In genomic region chr14:64539186-64539552, GRCh38 we compare ENCODE assay signal across 6 cellular contexts. TPM values are rescaled to one million over a fixed set of nuclear protein-coding genes. Genes with fewer than 3 reads are reported as not detected.
DNase-seq lines count a peak whose midpoint lies in the region; ATAC-seq and TF ChIP-seq lines count a peak whose summit lies in the region.

No MANE protein-coding gene starts in this region.

- peaks cover 9% of the 10 kb centered on the region for H3K36me3 Mint-ChIP-seq in activated T-helper 1 cell treated with anti-CD3 and anti-CD28 coated beads, Interleukin-12 subunit alpha, Interleukin-12 subunit beta, Interleukin-2, Interleukin-4 antibody, amounts not matched to agents 30 ng/mL and 10 ng/mL and 1 ng/mL, durations not matched to agents 14 hours and 24 hours and 36 hours (ENCODE audit: low read depth)

- H3K27ac Mint-ChIP-seq in activated T-helper 1 cell treated with anti-CD3 and anti-CD28 coated beads, Interleukin-12 subunit alpha, Interleukin-12 subunit beta, Interleukin-2, Interleukin-4 antibody, amounts not matched to agents 30 ng/mL and 10 ng/mL and 1 ng/mL, durations not matched to agents 14 hours and 24 hours and 36 hours: peak overlapping the region; percentile 82

- H3K27me3 Mint-ChIP-seq in activated T-helper 1 cell treated with anti-CD3 and anti-CD28 coated beads, Interleukin-12 subunit alpha, Interleukin-12 subunit beta, Interleukin-2, Interleukin-4 antibody, amounts not matched to agents 30 ng/mL and 10 ng/mL and 1 ng/mL, durations not matched to agents 14 hours and 24 hours and 36 hours (ENCODE audit: insufficient read depth): peaks cover 47% of the 10 kb centered on the region

- H3K9ac ChIP-seq in mucosa of stomach (ENCODE audit: low read length): peak overlapping the region; percentile 75

- DNase-seq in activated T-helper 1 cell treated with anti-CD3 and anti-CD28 coated beads, Interleukin-12 subunit alpha, Interleukin-12 subunit beta, Interleukin-2, Interleukin-4 antibody, amounts not matched to agents 30 ng/mL and 10 ng/mL and 1 ng/mL, durations not matched to agents 14 hours and 24 hours and 36 hours (ENCODE audit: low spot score): no peak
- no peak for DNase-seq in effector CD4-positive, alpha-beta T cell
- DNase-seq in NCI-H524 (lab: John Stamatoyannopoulos, UW): no peak

- no peaks in the 10 kb centered on the region for H3K36me3 ChIP-seq in DOHH2 (ENCODE audit: control insufficient read depth, low read length)
- no peaks in the 10 kb centered on the region for H3K36me3 ChIP-seq in mucosa of stomach (ENCODE audit: control insufficient read depth, insufficient read depth, low read length)

- no peaks in the 10 kb centered on the region for H3K27me3 ChIP-seq in DOHH2 (ENCODE audit: control insufficient read depth, low read length)
- H3K27me3 ChIP-seq in mucosa of stomach (ENCODE audit: control insufficient read depth, insufficient read depth, low read length): peaks cover 18% of the 10 kb centered on the region

- no peak for TF ChIP-seq CTCF in DOHH2 (IDR thresholded peaks at IDR 0.05; ENCODE audit: low read depth, low read length, poor library complexity, severe bottlenecking)

- H3K9me3 ChIP-seq in DOHH2 (ENCODE audit: control insufficient read depth, insufficient read depth, low read length) (peaks cover 13% of the 10 kb centered on the region; the same call in 1 of the 2 replicates), mucosa of stomach (ENCODE audit: control insufficient read depth, low read length) (no peaks in the 10 kb centered on the region)

- H3K27ac ChIP-seq in DOHH2 (ENCODE audit: low read depth, low read length): no peak overlapping the region

- no peaks in the 10 kb centered on the region for H3K9me2 ChIP-seq in DOHH2 (replicated peaks; ENCODE audit: control insufficient read depth, low read length)

- no peaks in the 10 kb centered on the region for H4K20me1 ChIP-seq in DOHH2 (ENCODE audit: control insufficient read depth, insufficient read depth, low read depth, low read length)

- ATAC-seq in HG02798 (IDR thresholded peaks at IDR 0.05; ENCODE audit: poor library complexity, unreplicated experiment): no peak

- H3K4me2 ChIP-seq in DOHH2 (ENCODE audit: low read length): peak overlapping the region; percentile 69

- H3F3A ChIP-seq in DOHH2 (ENCODE audit: control insufficient read depth, insufficient read depth): peaks cover 24% of the 10 kb centered on the region

- intact Hi-C loops in activated T-helper 1 cell treated with anti-CD3 and anti-CD28 coated beads, Interleukin-12 subunit alpha, Interleukin-12 subunit beta, Interleukin-2, Interleukin-4 antibody, amounts not matched to agents 30 ng/mL and 10 ng/mL and 1 ng/mL, durations not matched to agents 14 hours and 24 hours and 36 hours (cut with micrococcal nuclease): no loop called here

- no peaks in the 10 kb centered on the region for H3K79me2 ChIP-seq in DOHH2 (ENCODE audit: control insufficient read depth, low read length)

- peak overlapping the region; percentile 74 for H3K4me3 ChIP-seq in DOHH2 (ENCODE audit: low read length)
- peak overlapping the region; percentile 54 for H3K4me3 ChIP-seq in mucosa of stomach (ENCODE audit: low read length)

- H3K4me1 Mint-ChIP-seq in activated T-helper 1 cell treated with anti-CD3 and anti-CD28 coated beads, Interleukin-12 subunit alpha, Interleukin-12 subunit beta, Interleukin-2, Interleukin-4 antibody, amounts not matched to agents 30 ng/mL and 10 ng/mL and 1 ng/mL, durations not matched to agents 14 hours and 24 hours and 36 hours (ENCODE audit: low read depth): peaks cover 42% of the 10 kb centered on the region

- H3K4me3 Mint-ChIP-seq in activated T-helper 1 cell treated with anti-CD3 and anti-CD28 coated beads, Interleukin-12 subunit alpha, Interleukin-12 subunit beta, Interleukin-2, Interleukin-4 antibody, amounts not matched to agents 30 ng/mL and 10 ng/mL and 1 ng/mL, durations not matched to agents 14 hours and 24 hours and 36 hours: peak overlapping the region; percentile 91

- H3K9me3 Mint-ChIP-seq in activated T-helper 1 cell treated with anti-CD3 and anti-CD28 coated beads, Interleukin-12 subunit alpha, Interleukin-12 subunit beta, Interleukin-2, Interleukin-4 antibody, amounts not matched to agents 30 ng/mL and 10 ng/mL and 1 ng/mL, durations not matched to agents 14 hours and 24 hours and 36 hours: peaks cover 11% of the 10 kb centered on the region

- peaks cover 12% of the 10 kb centered on the region for H3K4me1 ChIP-seq in DOHH2 (ENCODE audit: control insufficient read depth, low read length)
- peaks cover 18% of the 10 kb centered on the region for H3K4me1 ChIP-seq in mucosa of stomach (ENCODE audit: control insufficient read depth, insufficient read depth, low read length)

RNA-seq across cellular contexts. Expression of gene HSPA2, which starts 1.4 kb away (rescaled TPM):
- total RNA-seq in activated T-helper 1 cell treated with anti-CD3 and anti-CD28 coated beads, Interleukin-12 subunit alpha, Interleukin-12 subunit beta, Interleukin-2, Interleukin-4 antibody, amounts not matched to agents 30 ng/mL and 10 ng/mL and 1 ng/mL, durations not matched to agents 14 hours and 24 hours and 36 hours: 11.2 and 11.6 TPM in 2 replicates

RNA-seq across cellular contexts. Expression of gene PPP1R36, which starts 10.6 kb away (rescaled TPM):
- not detected in 2 replicates for total RNA-seq in activated T-helper 1 cell treated with anti-CD3 and anti-CD28 coated beads, Interleukin-12 subunit alpha, Interleukin-12 subunit beta, Interleukin-2, Interleukin-4 antibody, amounts not matched to agents 30 ng/mL and 10 ng/mL and 1 ng/mL, durations not matched to agents 14 hours and 24 hours and 36 hours

RNA-seq across cellular contexts. Expression of gene ZBTB1, which starts 34.6 kb away (rescaled TPM):
- 41.2 and 46.8 TPM in 2 replicates for total RNA-seq in activated T-helper 1 cell treated with anti-CD3 and anti-CD28 coated beads, Interleukin-12 subunit alpha, Interleukin-12 subunit beta, Interleukin-2, Interleukin-4 antibody, amounts not matched to agents 30 ng/mL and 10 ng/mL and 1 ng/mL, durations not matched to agents 14 hours and 24 hours and 36 hours

RNA-seq across cellular contexts. Expression of gene ZBTB25, which starts 35.5 kb away (rescaled TPM):
- 18.6 and 19.6 TPM in 2 replicates for total RNA-seq in activated T-helper 1 cell treated with anti-CD3 and anti-CD28 coated beads, Interleukin-12 subunit alpha, Interleukin-12 subunit beta, Interleukin-2, Interleukin-4 antibody, amounts not matched to agents 30 ng/mL and 10 ng/mL and 1 ng/mL, durations not matched to agents 14 hours and 24 hours and 36 hours
